Comparison of ENCODE assay signal across 8 cellular contexts in genomic region chr18:55234366-55235093, GRCh38.
DNase-seq lines count a peak whose midpoint lies in the region; ATAC-seq and TF ChIP-seq lines count a peak whose summit lies in the region.

No MANE protein-coding gene starts in this region.

- no peaks in the 10 kb centered on the region for H3K27me3 ChIP-seq in BJ (ENCODE audit: control insufficient read depth, insufficient read depth, low read length)

- CTCF ChIA-PET in BJ (lab: Yijun Ruan, JAX): interaction anchor here (0.5 to 3.1 kb wide), 64 partner anchors 9 to 1342 kb away, joined by 3 to 16 read pairs (median 5); no protein-coding TSS in a partner anchor
- CTCF ChIA-PET in activated CD4-positive, alpha-beta T cell treated with anti-CD3 and anti-CD28 coated beads for 36 hours (lab: Charles Lee): interaction anchor here (0.6 to 3.1 kb wide), 20 partner anchors 8 to 1342 kb away, joined by 3 to 16 read pairs (median 4); no protein-coding TSS in a partner anchor

- POLR2A ChIA-PET in BJ (lab: Charles Lee): interaction anchor here (0.7 kb wide), 1 partner anchor 166 kb away, joined by 4 read pairs; no protein-coding TSS in a partner anchor
- POLR2A ChIA-PET in activated CD4-positive, alpha-beta T cell treated with anti-CD3 and anti-CD28 coated beads for 36 hours (lab: Charles Lee): no interaction called here

- H3K4me3 Mint-ChIP-seq in activated CD4-positive, alpha-beta T cell treated with anti-CD3 and anti-CD28 coated beads for 36 hours: no peak overlapping the region
- H3K4me3 Mint-ChIP-seq in memory B cell: peak overlapping the region; percentile 17

- intact Hi-C loops in activated CD4-positive, alpha-beta T cell treated with anti-CD3 and anti-CD28 coated beads for 36 hours (cut with DNase I, micrococcal nuclease): loop anchor here (1.0 to 10.0 kb wide), 5 partner anchors 41 to 1342 kb away; no protein-coding TSS in a partner anchor

- H3K9me3 Mint-ChIP-seq in activated CD4-positive, alpha-beta T cell treated with anti-CD3 and anti-CD28 coated beads for 36 hours (ENCODE audit: low read depth): no peaks in the 10 kb centered on the region
- no peaks in the 10 kb centered on the region for H3K9me3 Mint-ChIP-seq in memory B cell

- peak; percentile 86 for TF ChIP-seq CTCF in BJ (IDR thresholded peaks at IDR 0.05; ENCODE audit: insufficient read depth, low read depth, low read length)

- no peak overlapping the region for H3K27ac Mint-ChIP-seq in activated CD4-positive, alpha-beta T cell treated with anti-CD3 and anti-CD28 coated beads for 36 hours
- H3K27ac Mint-ChIP-seq in memory B cell: peak overlapping the region; percentile 88

- peak; percentile 63 for ATAC-seq in GM19351 (IDR thresholded peaks at IDR 0.05; ENCODE audit: unreplicated experiment)
- ATAC-seq in HG03432 (IDR thresholded peaks at IDR 0.05; ENCODE audit: unreplicated experiment): peak; percentile 77
- peak; percentile 85 for ATAC-seq in activated CD4-positive, alpha-beta T cell treated with anti-CD3 and anti-CD28 coated beads for 36 hours
- peak; percentile 84 for ATAC-seq in memory B cell (ENCODE audit: low read depth)

- H3K36me3 Mint-ChIP-seq in activated CD4-positive, alpha-beta T cell treated with anti-CD3 and anti-CD28 coated beads for 36 hours (ENCODE audit: low read depth): no peaks in the 10 kb centered on the region
- peaks cover 26% of the 10 kb centered on the region for H3K36me3 Mint-ChIP-seq in memory B cell

- H3K27me3 Mint-ChIP-seq in activated CD4-positive, alpha-beta T cell treated with anti-CD3 and anti-CD28 coated beads for 36 hours: no peaks in the 10 kb centered on the region
- H3K27me3 Mint-ChIP-seq in memory B cell: no peaks in the 10 kb centered on the region

- H3K4me1 Mint-ChIP-seq in activated CD4-positive, alpha-beta T cell treated with anti-CD3 and anti-CD28 coated beads for 36 hours: peaks cover 2% of the 10 kb centered on the region
- H3K4me1 Mint-ChIP-seq in memory B cell: peaks cover 30% of the 10 kb centered on the region

- H3K36me3 ChIP-seq in BJ (ENCODE audit: control insufficient read depth, insufficient read depth, low read length): peaks cover 4% of the 10 kb centered on the region; the same call in 1 of the 2 replicates

- H3K4me3 ChIP-seq in BJ (ENCODE audit: low read depth, low read length): no peak overlapping the region

- DNase-seq in BJ (ENCODE audit: low read depth) (no peak), NCI-H345 (lab: John Stamatoyannopoulos, UW) (peak; percentile 82), memory B cell (ENCODE audit: low spot score in 2 of 2) (peak; percentile 81 to 82)
- peak; percentile 82 for DNase-seq in activated CD4-positive, alpha-beta T cell treated with anti-CD3 and anti-CD28 coated beads for 36 hours
- peak; percentile 17 for DNase-seq in effector CD8-positive, alpha-beta T cell (lab: John Stamatoyannopoulos, UW)
- peak; percentile 7 to 53 for DNase-seq in stimulated activated CD8-positive, alpha-beta memory T cell treated with anti-CD3 and anti-CD28 coated beads, Interleukin-2, amount 100 ng/mL, for 48 hours (ENCODE audit: low read depth in 2 of 2)
